In genomic region chr5:134225780-134226440, GRCh38 we compare ENCODE assay signal across 8 cellular contexts. TPM values are rescaled to one million over a fixed set of nuclear protein-coding genes. Genes with fewer than 3 reads are reported as not detected.
DNase-seq lines count a peak whose midpoint lies in the region; ATAC-seq and TF ChIP-seq lines count a peak whose summit lies in the region.

Gene PPP2CA, minus strand, starts transcription at chr5:134226073. Its CDS starts 212 bp downstream, at chr5:134225861.

- H3K4me1 ChIP-seq in PC-9 (replicated peaks; ENCODE audit: insufficient read depth) = peaks cover 36% of the 10 kb centered on the region
- peaks cover 3 to 27% of the 10 kb centered on the region in 2 donors for H3K4me1 ChIP-seq in mucosa of rectum (ENCODE audit: control insufficient read depth in 2 of 2, insufficient read depth in 2 of 2, low read length in 2 of 2)

- H3K4me2 ChIP-seq in PC-9 = peak within 1 kb of the TSS; percentile 100

- peaks cover 71% of the 10 kb centered on the region for H3K79me2 ChIP-seq in PC-9 (ENCODE audit: low read depth)

- peaks cover 39% of the 10 kb centered on the region for H4K20me1 ChIP-seq in PC-9 (ENCODE audit: insufficient read depth)

- POLR2A ChIA-PET in PC-9 (lab: Charles Lee; ENCODE audit: unreplicated experiment) = interaction anchor here (0.5 to 1.3 kb wide), 9 partner anchors 21 to 406 kb away, joined by 3 to 25 read pairs (median 6); partner anchors contain the start of gene SKP1

- no TSS peak for BruUV-seq in PC-9 (replicated peaks; lab: Mats Ljungman, UMichigan)

- H3K27ac ChIP-seq in PC-9 (peak within 1 kb of the TSS; percentile 95), mucosa of rectum (ENCODE audit: low read depth in 2 of 2, low read length in 2 of 2) (peak within 1 kb of the TSS; percentile 100)

- CTCF ChIA-PET in PC-9 (lab: Charles Lee) = no interaction called here

- H3K27me3 ChIP-seq in PC-9 (ENCODE audit: insufficient read depth, low read depth) (no peaks in the 10 kb centered on the region), mucosa of rectum (ENCODE audit: control insufficient read depth in 2 of 2, insufficient read depth in 2 of 2, low read length in 2 of 2) (no peaks in the 10 kb centered on the region)

- H2AFZ ChIP-seq in PC-9 = peak within 1 kb of the TSS; percentile 92

- H3K9ac ChIP-seq in mucosa of rectum (ENCODE audit: low read depth in 1 of 2, low read length in 2 of 2) = peak within 1 kb of the TSS; percentile 98 to 100

- peak within 1 kb of the TSS; percentile 68 for H3K4me3 ChIP-seq in Jurkat, Clone E6-1 (ENCODE audit: low read length)
- H3K4me3 ChIP-seq in PC-9 (peak within 1 kb of the TSS; percentile 79), epithelial cell of proximal tubule (ENCODE audit: low read depth, low read length) (peak within 1 kb of the TSS; percentile 98), mucosa of rectum (ENCODE audit: low read length in 2 of 2) (peak within 1 kb of the TSS; percentile 90 to 95)

- H3K9me2 ChIP-seq in PC-9 (ENCODE audit: insufficient read depth) = no peaks in the 10 kb centered on the region

- peak; percentile 88 for DNase-seq in DMS153 (lab: John Stamatoyannopoulos, UW)
- peak; percentile 97 for DNase-seq in Jurkat, Clone E6-1 (ENCODE audit: low read depth, low spot score)
- DNase-seq in PC-9 = peak; percentile 92 to 100
- peak; percentile 100 for DNase-seq in activated T-cell treated with anti-CD3 and anti-CD28 coated beads, Interleukin-2, amount 50 U/mL, for 1 hour
- peak; percentile 82 for DNase-seq in epithelial cell of proximal tubule (ENCODE audit: low read depth)
- peak; percentile 100 for DNase-seq in stimulated activated CD8-positive, alpha-beta memory T cell treated with anti-CD3 and anti-CD28 coated beads, Interleukin-4, amount 100 ng/mL, for 48 hours

- intact Hi-C loops in PC-9 (cut with micrococcal nuclease; ENCODE audit: unreplicated experiment) = loop anchor here (1.0 to 5.0 kb wide), 5 partner anchors 21 to 146 kb away; partner anchors contain the start of genes SKP1 and UBE2B

- TF ChIP-seq CTCF in PC-9 (conservative IDR thresholded peaks at IDR 0.05) = 0 out of 2 replicates have a peak, but pooled peaks have one; percentile 6
- TF ChIP-seq CTCF in epithelial cell of proximal tubule (conservative IDR thresholded peaks at IDR 0.05; ENCODE audit: low read depth, low read length) = no peak

- peaks cover 20% of the 10 kb centered on the region for H3F3A ChIP-seq in PC-9 (ENCODE audit: insufficient read depth, low read depth)

- ATAC-seq in GM21619 (IDR thresholded peaks at IDR 0.05; ENCODE audit: unreplicated experiment) = peak; percentile 78

- H3K36me3 ChIP-seq in PC-9 (ENCODE audit: low read depth) = peaks cover 14% of the 10 kb centered on the region; the same call in 1 of the 2 replicates
- peaks cover 0 to under 1% of the 10 kb centered on the region in 2 donors for H3K36me3 ChIP-seq in mucosa of rectum (ENCODE audit: control insufficient read depth in 2 of 2, insufficient read depth in 2 of 2, low read length in 2 of 2)

- H3K9me3 ChIP-seq in PC-9 (ENCODE audit: insufficient read depth, low read depth) = no peaks in the 10 kb centered on the region
- H3K9me3 ChIP-seq in mucosa of rectum (ENCODE audit: control insufficient read depth in 2 of 2, low read length in 2 of 2) = no peaks in the 10 kb centered on the region

RNA-seq across cellular contexts. Expression of gene PPP2CA, which starts in this region (rescaled TPM):
- 263 TPM for polyA plus RNA-seq in Jurkat, Clone E6-1 (2012; ENCODE audit: insufficient read depth, insufficient read length)
- total RNA-seq in PC-9 (2021) (146 and 149 TPM in 2 replicates), epithelial cell of proximal tubule (162 and 196 TPM in 2 replicates)

Comparison
In these comparisons a context has a peak if more than half of its experiments do, and no peak if none do; other contexts are left out.
1. Peak in every context shown above with its lines: DNase-seq, ATAC-seq, H3K4me3 ChIP-seq and H3K27ac ChIP-seq.